ENCODE assay signal across 19 cellular contexts in the genomic region with DNA sequence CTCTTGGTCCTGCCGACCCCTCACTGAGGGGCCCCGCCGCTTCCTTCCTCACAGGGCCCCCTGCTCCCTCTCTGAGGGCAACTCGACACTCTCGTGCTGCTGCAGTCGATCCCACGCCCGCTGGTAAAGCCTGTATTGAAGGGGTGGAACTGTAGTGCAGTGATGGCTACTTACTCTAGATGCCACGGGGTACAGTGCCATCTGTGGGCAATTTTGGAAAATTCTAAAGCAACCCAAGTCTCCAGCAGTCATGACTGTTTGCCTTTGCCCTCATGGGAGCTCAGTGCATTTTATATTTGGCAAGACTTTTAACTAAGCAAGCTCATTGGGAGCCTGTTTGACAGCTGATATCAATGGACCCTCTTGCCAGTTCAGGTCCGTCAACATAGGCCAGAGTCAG. TPM values are rescaled to one million over a fixed set of nuclear protein-coding genes. Genes with fewer than 3 reads are reported as not detected.
DNase-seq lines count a peak whose midpoint lies in the region; ATAC-seq, FAIRE-seq and TF ChIP-seq lines count a peak whose summit lies in the region.
"Had no signal": no experiment of that assay in that cellular context is flagged by ENCODE, and none has a peak within 500 bp of the region (broad histone marks: within the 10 kb centered on the region; RNA-seq: fewer than 3 reads in every experiment).

No MANE protein-coding gene starts in this region.

- DNase-seq in AML-193 (lab: John Stamatoyannopoulos, UW) (peak; percentile 12 to 56), HCT116 (ENCODE audit: low read depth, low spot score) (no peak), RWPE2 (ENCODE audit: low spot score) (no peak), foreskin fibroblast (no peak), GM19240 (ENCODE audit: insufficient read length, low spot score) (no peak), GM12891 (ENCODE audit: insufficient read length, low spot score) (no peak)
- DNase-seq: activated CD4-positive, alpha-beta T cell treated with anti-CD3 and anti-CD28 coated beads, Interleukin-2, amount 50 U/mL, for 4 hours; activated T-cell treated with anti-CD3 and anti-CD28 coated beads, Interleukin-2, amount 50 U/mL, for 4 hours; body of pancreas; COR-L47; heart right ventricle; NCI-H1436; NCI-H82; Peyer's patch; right cardiac atrium had no signal

- no peak overlapping the region for H3K4me3 ChIP-seq in HCT116 (replicated peaks in 1 of 2; ENCODE audit: low read depth in 1 of 2, low read length in 2 of 2)
- no peak overlapping the region for H3K4me3 ChIP-seq in RWPE2 (ENCODE audit: severe bottlenecking)
- H3K4me3 ChIP-seq in foreskin fibroblast (ENCODE audit: low read depth in 1 of 2, low read length in 2 of 2), result no peak overlapping the region
- H3K4me3 ChIP-seq: body of pancreas, heart right ventricle, Peyer's patch, thoracic aorta had no signal

- H3K9me3 ChIP-seq in HCT116 (ENCODE audit: control insufficient read depth in 1 of 2, insufficient read depth in 1 of 2, low read depth in 1 of 2, low read length in 2 of 2) (no peaks in the 10 kb centered on the region), RWPE2 (ENCODE audit: severe bottlenecking) (no peaks in the 10 kb centered on the region)
- H3K9me3 ChIP-seq: body of pancreas, heart right ventricle, Peyer's patch, thoracic aorta had no signal

- no peak for TF ChIP-seq POLR2A in HCT116 (IDR thresholded peaks at IDR 0.05; ENCODE audit: borderline replicate concordance, extremely low read depth, insufficient read depth, insufficient read length)
- TF ChIP-seq POLR2A in GM12891 (IDR thresholded peaks at IDR 0.05; ENCODE audit: low read depth, low read length), result no peak

- TF ChIP-seq CTCF in HCT116 (IDR thresholded peaks at IDR 0.05 in 2 of 3, conservative IDR thresholded peaks at IDR 0.05 in 1 of 3; ENCODE audit: borderline replicate concordance in 1 of 3, insufficient read depth in 1 of 3, low read depth in 2 of 3, low read length in 2 of 3), result no peak
- peak; percentile 15 for TF ChIP-seq CTCF in RWPE2 (IDR thresholded peaks at IDR 0.05; ENCODE audit: poor library complexity, severe bottlenecking)
- TF ChIP-seq CTCF in foreskin fibroblast (IDR thresholded peaks at IDR 0.05; ENCODE audit: low read depth, low read length), result no peak

- intact Hi-C loops in HCT116 (cut with micrococcal nuclease), result no loop called here

- no peaks in the 10 kb centered on the region for H3K9me2 ChIP-seq in HCT116 (ENCODE audit: insufficient read depth)

- no peak overlapping the region for H2AFZ ChIP-seq in HCT116 (ENCODE audit: low read depth, low read length, poor library complexity, severe bottlenecking)

- CTCF ChIA-PET in HCT116 (lab: Charles Lee), result no interaction called here

- RAD21 ChIA-PET in HCT116 (lab: Charles Lee; ENCODE audit: low non-redundant PET in 1 of 2, low total read pairs in 2 of 2, uncharacterized antibody in 2 of 2, unreplicated experiment in 2 of 2), result no interaction called here

- POLR2A ChIA-PET in HCT116 (lab: Charles Lee), result no interaction called here

- H3K27ac ChIP-seq in HCT116 (ENCODE audit: low read depth, low read length), result no peak overlapping the region
- no peak overlapping the region for H3K27ac ChIP-seq in RWPE2 (ENCODE audit: poor library complexity, severe bottlenecking)
- H3K27ac ChIP-seq: body of pancreas, heart right ventricle, Peyer's patch, thoracic aorta had no signal

- no peak overlapping the region for H3K9ac ChIP-seq in HCT116 (ENCODE audit: low read length)

- no peak for FAIRE-seq in GM12891 (lab: Jason Lieb, UNC)

- H4K20me1 ChIP-seq in HCT116 (ENCODE audit: insufficient read depth), result no peaks in the 10 kb centered on the region

- H3K36me3 ChIP-seq in HCT116 (ENCODE audit: control insufficient read depth in 1 of 2, insufficient read depth in 2 of 2, low read length in 2 of 2) (peaks cover 13 to 16% of the 10 kb centered on the region in 2 experiments; a peak in 3 of 4 replicates), RWPE2 (ENCODE audit: low read depth) (peaks cover 25% of the 10 kb centered on the region)

- H3K4me1 ChIP-seq in HCT116 (ENCODE audit: control insufficient read depth in 1 of 2, insufficient read depth in 2 of 2, low read length in 2 of 2) (no peaks in the 10 kb centered on the region), RWPE2 (ENCODE audit: insufficient read depth, poor library complexity, severe bottlenecking) (no peaks in the 10 kb centered on the region)
- H3K4me1 ChIP-seq: body of pancreas had no signal

- no peak for TF ChIP-seq RAD21 in HCT116 (IDR thresholded peaks at IDR 0.05; ENCODE audit: low read depth)

- BruUV-seq in HCT116 (replicated peaks; lab: Mats Ljungman, UMichigan), result no TSS peak

- H3K27me3 ChIP-seq in HCT116 (ENCODE audit: insufficient read depth, low read length) (no peaks in the 10 kb centered on the region), RWPE2 (ENCODE audit: insufficient read depth, poor library complexity, severe bottlenecking) (no peaks in the 10 kb centered on the region)
- H3K27me3 ChIP-seq: body of pancreas, heart right ventricle, Peyer's patch had no signal

- ATAC-seq in HCT116 (peak; percentile 65; the same call in 1 of the 2 replicates), RWPE2 (ENCODE audit: low read depth) (peak; percentile 53; the same call in 1 of the 3 replicates), esophagus mucosa (peak; percentile 34)
- ATAC-seq: activated naive CD4-positive, alpha-beta T cell treated with anti-CD3 and anti-CD28 coated beads, Interleukin-2, amount 50 U/mL, for 72 hours; activated T-cell treated with anti-CD3 and anti-CD28 coated beads, Interleukin-2, amount 50 U/mL, for 4 hours; body of pancreas; heart right ventricle; right cardiac atrium; stimulated activated effector memory CD8-positive, alpha-beta T cell treated with anti-CD3 and anti-CD28 coated beads, Interleukin-12 subunit alpha, Interleukin-12 subunit beta, amount 100 ng/mL, for 72 hours had no signal

- H3K4me2 ChIP-seq in HCT116 (ENCODE audit: low read length), result no peak overlapping the region

- no peaks in the 10 kb centered on the region for H3K79me2 ChIP-seq in HCT116 (ENCODE audit: insufficient read depth, low read length)

TF ChIP-seq in HCT116, 20 proteins besides CTCF, POLR2A, EP300 and RAD21:
- no peak for TF ChIP-seq ELF1 (IDR thresholded peaks at IDR 0.05; ENCODE audit: borderline replicate concordance, low read depth)
- TF ChIP-seq ZNF274 (IDR thresholded peaks at IDR 0.05; ENCODE audit: low read depth, low read length), result no peak
- TF ChIP-seq ZFX (IDR thresholded peaks at IDR 0.05), result no peak
- TF ChIP-seq, protein P1, sequence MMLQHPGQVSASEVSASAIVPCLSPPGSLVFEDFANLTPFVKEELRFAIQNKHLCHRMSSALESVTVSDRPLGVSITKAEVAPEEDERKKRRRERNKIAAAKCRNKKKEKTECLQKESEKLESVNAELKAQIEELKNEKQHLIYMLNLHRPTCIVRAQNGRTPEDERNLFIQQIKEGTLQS (IDR thresholded peaks at IDR 0.05), result no peak
- TF ChIP-seq YY1 (IDR thresholded peaks at IDR 0.05; ENCODE audit: extremely low read depth, insufficient replicate concordance, low read depth, low read length), result no peak

TF ChIP-seq in GM12891, 5 proteins besides CTCF, POLR2A, EP300 and RAD21:
- no peak for TF ChIP-seq PAX5 (IDR thresholded peaks at IDR 0.05; ENCODE audit: insufficient read depth, low read length, severe bottlenecking)
- TF ChIP-seq SPI1 (IDR thresholded peaks at IDR 0.05; ENCODE audit: low read depth, low read length), result no peak
- TF ChIP-seq POLR2AphosphoS5 (IDR thresholded peaks at IDR 0.05; ENCODE audit: low read depth, low read length), result no peak
- no peak for TF ChIP-seq TAF1 (IDR thresholded peaks at IDR 0.05; ENCODE audit: low read depth, low read length)
- no peak for TF ChIP-seq POU2F2 (IDR thresholded peaks at IDR 0.05; ENCODE audit: low read depth, low read length)

RNA-seq across cellular contexts. Expression of a gene that starts 6.5 kb away (rescaled TPM):
- total RNA-seq in HCT116 (2021; ENCODE audit: unreplicated experiment), result 34.8 TPM
- polyA plus RNA-seq in HCT116 (2012), result 26.5 and 27.6 TPM in 2 replicates
- total RNA-seq in esophagus mucosa, result 10.0 TPM
- 13.7 TPM for polyA plus RNA-seq in GM12891 (2012; ENCODE audit: low read depth, missing spikeins)

RNA-seq across cellular contexts. Expression of a gene that starts 13.8 kb away (rescaled TPM):
- total RNA-seq in HCT116 (2021; ENCODE audit: unreplicated experiment) (19.8 TPM), esophagus mucosa (4.6 TPM)
- 19.8 and 24.0 TPM in 2 replicates for polyA plus RNA-seq in HCT116 (2012)
- 10.0 TPM for polyA plus RNA-seq in GM12891 (2012; ENCODE audit: low read depth, missing spikeins)

RNA-seq across cellular contexts. Expression of a gene that starts 22.8 kb away (rescaled TPM):
- total RNA-seq in HCT116 (2021; ENCODE audit: unreplicated experiment), result 112 TPM
- polyA plus RNA-seq in HCT116 (2012), result 92.3 and 113 TPM in 2 replicates
- total RNA-seq in esophagus mucosa, result 48.2 TPM
- polyA plus RNA-seq in GM12891 (2012; ENCODE audit: low read depth, missing spikeins), result 94.9 TPM

RNA-seq across cellular contexts. Expression of a gene that starts 23.4 kb away (rescaled TPM):
- total RNA-seq in HCT116 (2021; ENCODE audit: unreplicated experiment) (104 TPM), esophagus mucosa (30.0 TPM)
- 38.7 and 44.4 TPM in 2 replicates for polyA plus RNA-seq in HCT116 (2012)
- polyA plus RNA-seq in GM12891 (2012; ENCODE audit: low read depth, missing spikeins), result 10.6 TPM

RNA-seq across cellular contexts. Expression of a gene that starts 32.3 kb away (rescaled TPM):
- 46.0 TPM for total RNA-seq in HCT116 (2021; ENCODE audit: unreplicated experiment)
- polyA plus RNA-seq in HCT116 (2012), result 52.5 and 53.1 TPM in 2 replicates
- 17.8 TPM for total RNA-seq in esophagus mucosa
- 25.6 TPM for polyA plus RNA-seq in GM12891 (2012; ENCODE audit: low read depth, missing spikeins)

Comparison
In these comparisons a context has a peak if more than half of its experiments do, and no peak if none do; other contexts are left out.
1. DNase-seq: peak in AML-193 (2 of 2); none in HCT116 (single experiment), RWPE2 (single experiment), foreskin fibroblast (0 of 2), GM19240 (single experiment) and GM12891 (single experiment).
2. Peak in every context shown above with its lines, with median percentiles within 50 percentile points of each other: ATAC-seq.